21 cellular contexts compared by ENCODE assay signal in genomic region chr1:61607448-61607847, GRCh38.
DNase-seq lines count a peak whose midpoint lies in the region; ATAC-seq and TF ChIP-seq lines count a peak whose summit lies in the region.
"Had no signal": no experiment of that assay in that cellular context is flagged by ENCODE, and none has a peak within 500 bp of the region (broad histone marks: within the 10 kb centered on the region; RNA-seq: fewer than 3 reads in every experiment).

No MANE protein-coding gene starts in this region.

- H3K4me2 ChIP-seq in OCI-LY7 (ENCODE audit: low read length) = no peak overlapping the region

- H3K36me3 ChIP-seq in heart left ventricle = no peaks in the 10 kb centered on the region
- no peaks in the 10 kb centered on the region for H3K36me3 ChIP-seq in esophagus squamous epithelium
- H3K36me3 ChIP-seq in rectal smooth muscle tissue (ENCODE audit: control insufficient read depth, insufficient read depth, low read length) = no peaks in the 10 kb centered on the region
- H3K36me3 ChIP-seq in upper lobe of right lung = no peaks in the 10 kb centered on the region
- H3K36me3 ChIP-seq in OCI-LY7 (ENCODE audit: insufficient read depth, low read length) = no peaks in the 10 kb centered on the region
- H3K36me3 ChIP-seq: brain microvascular endothelial cell, left lung had no signal

- no peaks in the 10 kb centered on the region for H4K20me1 ChIP-seq in OCI-LY7 (ENCODE audit: insufficient read depth, low read length)

- H3K27me3 ChIP-seq in heart left ventricle (no peaks in the 10 kb centered on the region), esophagus squamous epithelium (no peaks in the 10 kb centered on the region), rectal smooth muscle tissue (ENCODE audit: control insufficient read depth, insufficient read depth, low read length) (no peaks in the 10 kb centered on the region), upper lobe of right lung (no peaks in the 10 kb centered on the region)
- H3K27me3 ChIP-seq: brain microvascular endothelial cell, left lung had no signal

- H3K9me3 ChIP-seq in heart left ventricle (no peaks in the 10 kb centered on the region), esophagus squamous epithelium (no peaks in the 10 kb centered on the region), upper lobe of right lung (no peaks in the 10 kb centered on the region), OCI-LY7 (ENCODE audit: low read length) (no peaks in the 10 kb centered on the region)
- H3K9me3 ChIP-seq: left lung had no signal

- H3K9me2 ChIP-seq in OCI-LY7 (ENCODE audit: insufficient read depth, low read length) = no peaks in the 10 kb centered on the region

- TF ChIP-seq CTCF in heart left ventricle (IDR thresholded peaks at IDR 0.05) (no peak), esophagus squamous epithelium (IDR thresholded peaks at IDR 0.05) (no peak), upper lobe of right lung (IDR thresholded peaks at IDR 0.05) (no peak), OCI-LY7 (conservative IDR thresholded peaks at IDR 0.05; ENCODE audit: low read length) (no peak)

- no peak overlapping the region for H3K9ac ChIP-seq in rectal smooth muscle tissue (ENCODE audit: low read length)

- H3K79me2 ChIP-seq in OCI-LY7 (ENCODE audit: insufficient read depth, low read depth, low read length) = no peaks in the 10 kb centered on the region

- POLR2A ChIA-PET in OCI-LY7 (lab: Charles Lee) = interaction anchor here (0.8 kb wide), 1 partner anchor 28 kb away, joined by 3 read pairs; no protein-coding TSS in a partner anchor

- no peak overlapping the region for H2AFZ ChIP-seq in OCI-LY7 (ENCODE audit: low read length)

- CTCF ChIA-PET in OCI-LY7 (lab: Charles Lee; ENCODE audit: unreplicated experiment) = no interaction called here

- H3K4me3 ChIP-seq in heart left ventricle = no peak overlapping the region
- H3K4me3 ChIP-seq in esophagus squamous epithelium = no peak overlapping the region
- no peak overlapping the region for H3K4me3 ChIP-seq in rectal smooth muscle tissue (ENCODE audit: low read length)
- no peak overlapping the region for H3K4me3 ChIP-seq in upper lobe of right lung
- H3K4me3 ChIP-seq in OCI-LY7 (ENCODE audit: low read depth, low read length, poor library complexity, severe bottlenecking) = no peak overlapping the region
- H3K4me3 ChIP-seq: left lung had no signal

- DNase-seq in heart left ventricle = no peak
- no peak for DNase-seq in Right ventricle myocardium superior
- DNase-seq in esophagus squamous epithelium (lab: John Stamatoyannopoulos, UW) = no peak
- no peak for DNase-seq in upper lobe of right lung
- DNase-seq in OCI-LY7 (ENCODE audit: low spot score) = no peak
- DNase-seq in SKM-1 (lab: John Stamatoyannopoulos, UW; ENCODE audit: unreplicated experiment) = no peak
- DNase-seq: activated CD4-positive, alpha-beta T cell treated with anti-CD3 and anti-CD28 coated beads for 4 hours; activated naive CD8-positive, alpha-beta T cell treated with anti-CD3 and anti-CD28 coated beads for 36 hours; brain microvascular endothelial cell; cortex of kidney; GOT3; KBM-7; left lung; naive thymus-derived CD4-positive, alpha-beta T cell; NCI-H1092; NCI-H510A; T-cell had no signal

- H3K27ac ChIP-seq in heart left ventricle (peak overlapping the region; percentile 42 to 89 (median 76)), esophagus squamous epithelium (peak overlapping the region; percentile 81 to 82 (median 82)), rectal smooth muscle tissue (ENCODE audit: low read depth, low read length) (peak overlapping the region; percentile 42), upper lobe of right lung (peak overlapping the region; percentile 61), OCI-LY7 (ENCODE audit: low read depth, low read length, poor library complexity, severe bottlenecking) (no peak overlapping the region)
- H3K27ac ChIP-seq: 22Rv1 had no signal

- 87 to 89% (median 88%) methylated on average over 7 of the region's 7 CpGs for WGBS in heart left ventricle, 4 donors
- 63 to 76% methylated on average over 7 of the region's 7 CpGs for WGBS in esophagus squamous epithelium, 2 donors

- H3K4me1 ChIP-seq in heart left ventricle (peaks cover 0 to 28% (median 0%) of the 10 kb centered on the region in 12 donors), esophagus squamous epithelium (peaks cover 11 to 65% (median 11%) of the 10 kb centered on the region in 3 donors), rectal smooth muscle tissue (ENCODE audit: control insufficient read depth, insufficient read depth, low read length) (peaks cover 3% of the 10 kb centered on the region), upper lobe of right lung (peaks cover 5% of the 10 kb centered on the region), OCI-LY7 (ENCODE audit: insufficient read depth, low read length, poor library complexity, severe bottlenecking) (no peaks in the 10 kb centered on the region)

- ATAC-seq in heart left ventricle = no peak
- ATAC-seq in Right ventricle myocardium superior (ENCODE audit: poor library complexity) = no peak
- ATAC-seq in upper lobe of right lung = no peak
- ATAC-seq in GM19397 (IDR thresholded peaks at IDR 0.05; ENCODE audit: unreplicated experiment) = no peak
- ATAC-seq: activated T-helper 17 cell treated with anti-CD3 and anti-CD28 coated beads, Interleukin-2, amount 50 U/mL, for 72 hours; naive thymus-derived CD4-positive, alpha-beta T cell; T-cell had no signal

- intact Hi-C loops in heart left ventricle (cut with DNase I) (loop anchor here in 1 of 10 donors (10.0 kb wide), 1 partner anchor 113 kb away; no protein-coding TSS in a partner anchor), Right ventricle myocardium superior (cut with DNase I) (no loop called here), esophagus squamous epithelium (cut with DNase I) (no loop called here), upper lobe of right lung (cut with DNase I) (no loop called here), OCI-LY7 (cut with micrococcal nuclease; ENCODE audit: unreplicated experiment) (no loop called here)

- no TSS peak for BruUV-seq in OCI-LY7 (replicated peaks; lab: Mats Ljungman, UMichigan)

- no peak for TF ChIP-seq POLR2A in heart left ventricle (IDR thresholded peaks at IDR 0.05)
- no peak for TF ChIP-seq POLR2A in esophagus squamous epithelium (IDR thresholded peaks at IDR 0.05)
